In the genomic region with DNA sequence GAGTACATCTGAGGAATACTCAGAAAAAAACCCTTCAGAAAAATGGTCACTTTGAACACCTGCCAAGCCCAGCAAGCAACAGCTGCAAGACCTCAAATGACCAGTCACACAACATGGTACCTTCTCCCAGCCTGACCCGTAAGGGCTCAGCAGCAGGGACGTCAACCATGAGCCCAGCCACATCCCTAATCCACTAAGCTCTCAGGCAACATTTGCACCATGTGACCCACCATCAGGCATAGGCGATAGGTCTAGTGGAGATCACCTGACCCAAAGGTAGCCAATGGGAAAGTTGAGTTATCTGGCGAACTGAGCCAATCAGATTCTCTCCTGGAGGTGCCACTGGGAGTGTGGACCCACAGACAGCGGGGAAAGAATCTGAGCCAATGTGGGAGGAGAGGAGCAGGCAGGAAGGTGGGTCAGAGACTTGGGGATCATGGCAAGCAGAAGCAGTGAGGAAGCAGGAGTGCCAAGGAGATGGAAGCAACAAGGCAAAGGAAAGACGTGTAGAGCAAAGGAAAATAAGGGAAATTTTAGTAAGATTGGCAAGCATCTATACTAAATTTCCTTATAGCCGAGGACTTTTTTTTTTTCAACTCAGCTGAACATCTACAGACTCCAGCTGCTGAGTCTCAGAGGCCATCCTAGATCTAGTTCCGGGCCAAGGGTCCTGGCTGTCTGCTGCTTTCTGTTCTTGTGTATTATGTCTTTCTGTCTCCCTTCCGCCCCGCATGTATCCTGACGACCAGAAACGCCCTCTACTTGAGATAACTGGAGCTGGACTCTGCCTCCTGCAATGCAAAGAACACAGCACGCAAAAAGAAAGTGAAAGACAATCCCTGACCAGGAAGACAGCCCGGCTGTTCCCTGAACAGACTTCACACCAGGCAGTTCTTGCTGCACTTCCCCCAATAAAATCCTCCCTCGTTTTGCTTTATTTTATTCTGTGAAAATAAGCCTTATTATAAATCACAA, we compare ENCODE assay signal across 8 cellular contexts. TPM values are rescaled to one million over a fixed set of nuclear protein-coding genes. Genes with fewer than 3 reads are reported as not detected.
DNase-seq lines count a peak whose midpoint lies in the region; ATAC-seq and TF ChIP-seq lines count a peak whose summit lies in the region.

No MANE protein-coding gene starts in this region.

- H3K27me3 ChIP-seq in mammary epithelial cell (ENCODE audit: insufficient read depth, low read length): no peaks in the 10 kb centered on the region
- H3K27me3 ChIP-seq in suprapubic skin: no peaks in the 10 kb centered on the region
- H3K27me3 ChIP-seq in foreskin keratinocyte: no peaks in the 10 kb centered on the region

- intact Hi-C loops in mammary epithelial cell (cut with micrococcal nuclease): no loop called here

- no peak overlapping the region for H3K9ac ChIP-seq in mammary epithelial cell (ENCODE audit: insufficient read depth, low read length)

- H3K4me2 ChIP-seq in mammary epithelial cell (ENCODE audit: insufficient read depth, low read depth, low read length): peak overlapping the region; percentile 70

- H2AFZ ChIP-seq in mammary epithelial cell (ENCODE audit: low read depth, low read length): peak overlapping the region; percentile 81

- in situ Hi-C loops in mammary epithelial cell (cut with MboI; ENCODE audit: low sequenced_read_pairs in 2 of 2): no loop called here

- no peaks in the 10 kb centered on the region for H4K20me1 ChIP-seq in mammary epithelial cell (ENCODE audit: insufficient read depth, low read length)

- no peaks in the 10 kb centered on the region for H3K36me3 ChIP-seq in mammary epithelial cell (ENCODE audit: insufficient read depth, low read length)
- H3K36me3 ChIP-seq in suprapubic skin: no peaks in the 10 kb centered on the region

- CTCF ChIA-PET in mammary epithelial cell (lab: Charles Lee; ENCODE audit: low non-redundant PET): interaction anchor here (0.6 kb wide), 1 partner anchor 95 kb away, joined by 3 read pairs; no protein-coding TSS in a partner anchor

- 64% methylated on average over 15 of the region's 15 CpGs for WGBS in mammary epithelial cell (ENCODE audit: low coverage, missing lambda C conversion rate)
- WGBS in suprapubic skin: 60% methylated on average over 15 of the region's 15 CpGs

- dilution Hi-C loops in mammary epithelial cell (cut with HindIII; ENCODE audit: low sequenced_read_pairs): no loop called here

- no TSS peak for BruUV-seq in mammary epithelial cell (replicated peaks; lab: Mats Ljungman, UMichigan)

- TF ChIP-seq CTCF in mammary epithelial cell (conservative IDR thresholded peaks at IDR 0.05 in 1 of 2, IDR thresholded peaks at IDR 0.05 in 1 of 2; ENCODE audit: extremely low read depth in 1 of 2, insufficient read depth in 1 of 2, low read depth in 1 of 2, low read length in 2 of 2) (peak in 1 of 2 donors; percentile 9), suprapubic skin (IDR thresholded peaks at IDR 0.05) (no peak), foreskin keratinocyte (conservative IDR thresholded peaks at IDR 0.05) (no peak)

- H3K4me1 ChIP-seq in mammary epithelial cell (ENCODE audit: insufficient read depth, low read length): peaks cover 12% of the 10 kb centered on the region
- H3K4me1 ChIP-seq in suprapubic skin: peaks cover 2% of the 10 kb centered on the region
- no peaks in the 10 kb centered on the region for H3K4me1 ChIP-seq in foreskin keratinocyte

- no peak for TF ChIP-seq EP300 in suprapubic skin (IDR thresholded peaks at IDR 0.05)

- H3K9me3 ChIP-seq in mammary epithelial cell (replicated peaks; ENCODE audit: insufficient read depth, low read length) (no peaks in the 10 kb centered on the region), suprapubic skin (no peaks in the 10 kb centered on the region)

- peak overlapping the region in 1 of 3 experiments; percentile 11 for H3K4me3 ChIP-seq in mammary epithelial cell (replicated peaks in 1 of 3; ENCODE audit: insufficient read depth in 1 of 3, low read depth in 2 of 3, low read length in 3 of 3)
- peak overlapping the region; percentile 25 for H3K4me3 ChIP-seq in suprapubic skin

- H3K27ac ChIP-seq in mammary epithelial cell (ENCODE audit: insufficient read depth, low read depth, low read length) (no peak overlapping the region), suprapubic skin (peak overlapping the region; percentile 39), foreskin keratinocyte (no peak overlapping the region)

- TF ChIP-seq POLR2A in GM15510 (IDR thresholded peaks at IDR 0.05; ENCODE audit: borderline replicate concordance, extremely low read depth, insufficient read length) (peak; percentile 12), suprapubic skin (IDR thresholded peaks at IDR 0.05) (no peak)

- no peaks in the 10 kb centered on the region for H3K79me2 ChIP-seq in mammary epithelial cell (ENCODE audit: insufficient read depth, low read length)

- no peak for ATAC-seq in foreskin keratinocyte

- DNase-seq in AG08395 (ENCODE audit: low spot score) (peak; percentile 43), NCI-H226 (peak; percentile 66), mammary epithelial cell (peak; percentile 59), lung microvascular endothelial cell (ENCODE audit: low read depth in 2 of 2) (peak; percentile 31 to 87), suprapubic skin (ENCODE audit: low spot score in 2 of 2) (no peak), foreskin keratinocyte (no peak), NCI-H2171 treated with DMSO at 0.1 percent for 48 hours (lab: John Stamatoyannopoulos, UW) (no peak)

RNA-seq across cellular contexts. Expression of a gene that starts 11.0 kb away (rescaled TPM):
- total RNA-seq in mammary epithelial cell: under 1 TPM in 1 of 2 donors, not detected in 1; 0.87 TPM
- polyA plus RNA-seq in mammary epithelial cell: 1.6 TPM
- polyA minus RNA-seq in mammary epithelial cell: not detected
- total RNA-seq in lung microvascular endothelial cell: not detected in 2 replicates
- total RNA-seq in suprapubic skin: not detected
- total RNA-seq in foreskin keratinocyte: 0.20 TPM in 1 of 2 replicates, not detected in the other
- 0.22 TPM in 1 of 2 replicates, not detected in the other for polyA plus RNA-seq in foreskin keratinocyte

RNA-seq across cellular contexts. Expression of a gene that starts 37.6 kb away (rescaled TPM):
- 1 to 10 TPM in 1 of 2 donors, under 1 TPM in 1; 0.67 to 1.3 TPM for total RNA-seq in mammary epithelial cell
- 3.5 TPM for polyA plus RNA-seq in mammary epithelial cell
- polyA minus RNA-seq in mammary epithelial cell: not detected
- 1.6 and 2.8 TPM in 2 replicates for total RNA-seq in lung microvascular endothelial cell
- total RNA-seq in suprapubic skin: 10 to 100 TPM in 1 of 4 donors, 1 to 10 TPM in 2, not detected in 1; 3.3 to 14.1 (median 4.6) TPM
- 2.6 and 3.9 TPM in 2 replicates for total RNA-seq in foreskin keratinocyte
- polyA plus RNA-seq in foreskin keratinocyte: 3.8 and 4.0 TPM in 2 replicates

RNA-seq across cellular contexts. Expression of a gene that starts 40.1 kb away (rescaled TPM):
- total RNA-seq in mammary epithelial cell (1 to 10 TPM; 2.7 to 6.3 TPM), lung microvascular endothelial cell (56.2 and 63.1 TPM in 2 replicates), suprapubic skin (10 to 100 TPM in 3 of 4 donors, 1 to 10 TPM in 1; 7.1 to 14.2 (median 10.2) TPM), foreskin keratinocyte (0.14 and 0.58 TPM in 2 replicates)
- polyA plus RNA-seq in mammary epithelial cell (2.1 TPM), foreskin keratinocyte (0.26 and 0.74 TPM in 2 replicates)
- 13.1 TPM for polyA minus RNA-seq in mammary epithelial cell

Comparison
In these comparisons a context has a peak if more than half of its experiments do, and no peak if none do; other contexts are left out.
1. DNase-seq: peak in AG08395 (single experiment), NCI-H226 (single experiment), mammary epithelial cell (single experiment) and lung microvascular endothelial cell (2 of 2); none in suprapubic skin (0 of 2), foreskin keratinocyte (0 of 2) and NCI-H2171 treated with DMSO at 0.1 percent for 48 hours (single experiment).